ENCODE assay signal across 25 cellular contexts in the genomic region with DNA sequence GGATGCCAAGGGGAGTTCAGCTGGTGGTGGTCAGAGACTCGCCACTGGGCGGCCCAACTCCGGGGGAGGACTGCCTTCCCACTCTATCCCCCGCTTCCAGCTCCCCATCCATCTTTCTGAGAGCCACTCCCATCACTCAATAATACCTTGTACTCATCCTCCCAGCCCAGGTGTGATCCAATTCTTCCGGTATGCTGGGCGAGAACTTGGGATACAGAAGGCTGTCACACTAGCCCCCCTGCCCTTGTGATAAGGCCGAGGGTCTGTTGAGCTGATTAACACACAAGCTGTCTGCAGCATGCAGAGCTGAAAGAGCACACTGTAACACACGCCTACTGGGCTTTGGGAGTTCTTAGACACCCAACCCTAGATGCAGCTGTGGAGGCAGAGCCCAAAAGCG.
DNase-seq lines count a peak whose midpoint lies in the region; TF ChIP-seq lines count a peak whose summit lies in the region.
"Had no signal": no experiment of that assay in that cellular context is flagged by ENCODE, and none has a peak within 500 bp of the region (broad histone marks: within the 10 kb centered on the region; RNA-seq: fewer than 3 reads in every experiment).

No MANE protein-coding gene starts in this region.

- peak overlapping the region; percentile 68 for H3K27ac ChIP-seq in Karpas-422 (ENCODE audit: low read length)
- H3K27ac ChIP-seq in endodermal cell (ENCODE audit: low read depth, low read length), result no peak overlapping the region
- H3K27ac ChIP-seq in mesendoderm (ENCODE audit: low read depth, low read length), result no peak overlapping the region
- H3K27ac ChIP-seq in uterus, result no peak overlapping the region
- H3K27ac ChIP-seq: 22Rv1, A549, BLaER1 had no signal

- H3K4me3 ChIP-seq in Karpas-422 (ENCODE audit: low read length), result no peak overlapping the region
- H3K4me3 ChIP-seq in endodermal cell (ENCODE audit: low read length), result no peak overlapping the region
- H3K4me3 ChIP-seq in mesendoderm (ENCODE audit: low read length), result no peak overlapping the region
- H3K4me3 ChIP-seq in uterus, result no peak overlapping the region
- H3K4me3 ChIP-seq: A549, BLaER1, GM12878 had no signal

- no peak overlapping the region for H3K56ac ChIP-seq in mesendoderm (ENCODE audit: low read length)

- H3K27me3 Mint-ChIP-seq in endodermal cell (ENCODE audit: insufficient read depth), result peaks cover 2% of the 10 kb centered on the region
- H3K27me3 Mint-ChIP-seq: CD4-positive, alpha-beta memory T cell; CD4-positive, CD25-positive, alpha-beta regulatory T cell; CD8-positive, alpha-beta memory T cell had no signal

- H3K4me3 Mint-ChIP-seq in endodermal cell, result no peak overlapping the region
- H3K4me3 Mint-ChIP-seq: CD14-positive monocyte; CD4-positive, CD25-positive, alpha-beta regulatory T cell; CD8-positive, alpha-beta memory T cell had no signal

- no peaks in the 10 kb centered on the region for H3K36me3 Mint-ChIP-seq in endodermal cell (ENCODE audit: low read depth)
- H3K36me3 Mint-ChIP-seq: CD14-positive monocyte; CD4-positive, CD25-positive, alpha-beta regulatory T cell had no signal

- intact Hi-C loops in uterus (cut with DNase I; ENCODE audit: low total_unique reads), result no loop called here

- H4K8ac ChIP-seq in mesendoderm (ENCODE audit: low read depth, low read length), result no peak overlapping the region

- no peaks in the 10 kb centered on the region for H3K79me1 ChIP-seq in mesendoderm (ENCODE audit: low read length)

- H3K36me3 ChIP-seq in Karpas-422 (ENCODE audit: insufficient read depth, low read length) (no peaks in the 10 kb centered on the region), endodermal cell (ENCODE audit: control insufficient read depth, insufficient read depth, low read length) (no peaks in the 10 kb centered on the region), mesendoderm (ENCODE audit: control insufficient read depth, insufficient read depth, low read length) (no peaks in the 10 kb centered on the region), uterus (no peaks in the 10 kb centered on the region)
- H3K36me3 ChIP-seq: BE2C, BLaER1 had no signal

- H3K9me3 ChIP-seq in Karpas-422 (ENCODE audit: low read length) (peaks cover 5% of the 10 kb centered on the region; the same call in 1 of the 2 replicates), endodermal cell (ENCODE audit: control insufficient read depth, low read length) (peaks cover under 1% of the 10 kb centered on the region), uterus (no peaks in the 10 kb centered on the region)
- H3K9me3 ChIP-seq: A549, BE2C, BLaER1 had no signal

- H2AFZ ChIP-seq in Karpas-422 (ENCODE audit: low read length), result no peak overlapping the region

- no peak overlapping the region for H3K4ac ChIP-seq in mesendoderm (ENCODE audit: low read depth, low read length)

- H3K4me1 ChIP-seq in Karpas-422 (ENCODE audit: low read length) (peaks cover 21% of the 10 kb centered on the region), endodermal cell (ENCODE audit: control insufficient read depth, insufficient read depth, low read length) (no peaks in the 10 kb centered on the region), mesendoderm (ENCODE audit: control insufficient read depth, low read depth, low read length) (no peaks in the 10 kb centered on the region), uterus (no peaks in the 10 kb centered on the region)
- H3K4me1 ChIP-seq: A549, BE2C, BLaER1 had no signal

- H3K4me2 ChIP-seq in Karpas-422 (ENCODE audit: low read depth, low read length, poor library complexity, severe bottlenecking) (no peak overlapping the region), mesendoderm (ENCODE audit: low read length) (no peak overlapping the region)
- H3K4me2 ChIP-seq: A549, BLaER1 had no signal

- no peak overlapping the region for H2BK15ac ChIP-seq in mesendoderm (replicated peaks; ENCODE audit: low read depth)

- H3K27ac Mint-ChIP-seq in endodermal cell, result no peak overlapping the region
- H3K27ac Mint-ChIP-seq: CD14-positive monocyte; CD4-positive, alpha-beta memory T cell; CD4-positive, CD25-positive, alpha-beta regulatory T cell; CD8-positive, alpha-beta memory T cell had no signal

- H2BK5ac ChIP-seq in mesendoderm (ENCODE audit: low read length), result no peak overlapping the region

- no peak overlapping the region for H2BK120ac ChIP-seq in mesendoderm (ENCODE audit: low read depth, low read length)

- H4K5ac ChIP-seq in mesendoderm (ENCODE audit: low read length), result no peak overlapping the region

- H3K9me3 Mint-ChIP-seq in endodermal cell, result no peaks in the 10 kb centered on the region

- H3K9ac ChIP-seq in Karpas-422 (ENCODE audit: low read length) (no peak overlapping the region), endodermal cell (ENCODE audit: extremely low read depth, low read length, poor library complexity, severe bottlenecking) (no peak overlapping the region), mesendoderm (ENCODE audit: low read length) (no peak overlapping the region)
- H3K9ac ChIP-seq: BLaER1 had no signal

- TF ChIP-seq POLR2A in uterus (IDR thresholded peaks at IDR 0.05), result no peak

- H3K27me3 ChIP-seq in Karpas-422 (ENCODE audit: low read length) (no peaks in the 10 kb centered on the region), endodermal cell (ENCODE audit: control insufficient read depth, insufficient read depth, low read length, poor library complexity, severe bottlenecking) (no peaks in the 10 kb centered on the region), mesendoderm (ENCODE audit: insufficient read depth, low read length, poor library complexity) (no peaks in the 10 kb centered on the region), uterus (no peaks in the 10 kb centered on the region)
- H3K27me3 ChIP-seq: BE2C, BLaER1 had no signal

- H2AK5ac ChIP-seq in mesendoderm (ENCODE audit: low read length), result no peak overlapping the region

- peaks cover 13% of the 10 kb centered on the region for H3K4me1 Mint-ChIP-seq in endodermal cell
- H3K4me1 Mint-ChIP-seq: CD4-positive, alpha-beta memory T cell; CD8-positive, alpha-beta memory T cell had no signal

- WGBS in endodermal cell (ENCODE audit: insufficient coverage in 1 of 2, insufficient read length in 1 of 2), 2 experiments, result 76 to 97% methylated on average over 5 to 9 of the region's 9 CpGs
- no CpG with 5 or more reads among the region's 9 CpGs for WGBS in mesendoderm (ENCODE audit: extremely low coverage, insufficient coverage, low lambda C conversion rate)

- peak; percentile 55 for DNase-seq in Karpas-422
- peak; percentile 72 for DNase-seq in NCI-H82 (lab: John Stamatoyannopoulos, UW)
- peak; percentile 51 for DNase-seq in endodermal cell
- peak; percentile 83 for DNase-seq in mesendoderm
- no peak for DNase-seq in activated gamma-delta T cell (lab: John Stamatoyannopoulos, UW)
- no peak for DNase-seq in uterus
- DNase-seq in superior temporal gyrus (ENCODE audit: extremely low spot score), result no peak
- DNase-seq: BE2C; C1 segment of cervical spinal cord; CD4-positive, alpha-beta memory T cell; CD4-positive, CD25-positive, alpha-beta regulatory T cell; CD8-positive, alpha-beta memory T cell; COR-L47; DMS 273 treated with DMSO at 0.1 percent for 48 hours; DMS153; DMS53; DMS79; DND-41; EL; GDM1 had no signal

- TF ChIP-seq CTCF in endodermal cell (conservative IDR thresholded peaks at IDR 0.05) (no peak), uterus (IDR thresholded peaks at IDR 0.05) (no peak)

- no peak overlapping the region for H3K18ac ChIP-seq in mesendoderm (ENCODE audit: low read length)

- H3K23ac ChIP-seq in mesendoderm (ENCODE audit: low read length), result no peak overlapping the region

- H3K79me2 ChIP-seq in Karpas-422 (ENCODE audit: low read length) (no peaks in the 10 kb centered on the region), mesendoderm (ENCODE audit: control insufficient read depth, insufficient read depth, low read length) (no peaks in the 10 kb centered on the region)

- no peaks in the 10 kb centered on the region for H3K9me2 ChIP-seq in Karpas-422 (replicated peaks; ENCODE audit: insufficient read depth, low read length)

- no peaks in the 10 kb centered on the region for H4K20me1 ChIP-seq in Karpas-422 (ENCODE audit: insufficient read depth, low read depth, low read length)
- H4K20me1 ChIP-seq: BLaER1 had no signal

Comparison
In these comparisons a context has a peak if more than half of its experiments do, and no peak if none do; other contexts are left out.
1. DNase-seq: peak in Karpas-422 (single experiment), NCI-H82 (single experiment), endodermal cell (single experiment) and mesendoderm (single experiment); none in activated gamma-delta T cell (single experiment), uterus (0 of 2) and superior temporal gyrus (single experiment).